9 cellular contexts compared by ENCODE assay signal in genomic region chr1:54543729-54544496, GRCh38. TPM values are rescaled to one million over a fixed set of nuclear protein-coding genes. Genes with fewer than 3 reads are reported as not detected.
DNase-seq lines count a peak whose midpoint lies in the region; ATAC-seq and TF ChIP-seq lines count a peak whose summit lies in the region.
"Had no signal": no experiment of that assay in that cellular context is flagged by ENCODE, and none has a peak within 500 bp of the region (broad histone marks: within the 10 kb centered on the region; RNA-seq: fewer than 3 reads in every experiment).

No MANE protein-coding gene starts in this region.

- H3K4me3 Mint-ChIP-seq in natural killer cell (peak overlapping the region; percentile 89), type B pancreatic cell (peak overlapping the region; percentile 86)
- H3K4me3 Mint-ChIP-seq in natural killer cell treated with Interleukin-12 subunit alpha and Interleukin-12 subunit beta and Interleukin-15 and Interleukin-18, amount 100 ng/mL, for 72 hours, result no peak overlapping the region

- H3K9me3 Mint-ChIP-seq in natural killer cell, result no peaks in the 10 kb centered on the region
- no peaks in the 10 kb centered on the region for H3K9me3 Mint-ChIP-seq in natural killer cell treated with Interleukin-12 subunit alpha and Interleukin-12 subunit beta and Interleukin-15 and Interleukin-18, amount 100 ng/mL, for 72 hours
- no peaks in the 10 kb centered on the region for H3K9me3 Mint-ChIP-seq in type B pancreatic cell

- H3K27ac Mint-ChIP-seq in natural killer cell, result peak overlapping the region; percentile 41 to 46
- H3K27ac Mint-ChIP-seq in natural killer cell treated with Interleukin-12 subunit alpha and Interleukin-12 subunit beta and Interleukin-15 and Interleukin-18, amount 100 ng/mL, for 72 hours, result no peak overlapping the region
- peak overlapping the region; percentile 57 for H3K27ac Mint-ChIP-seq in type B pancreatic cell

- H3K27me3 ChIP-seq in SJCRH30 (no peaks in the 10 kb centered on the region), body of pancreas (no peaks in the 10 kb centered on the region), lower lobe of right lung (ENCODE audit: low read depth) (no peaks in the 10 kb centered on the region)

- no peak for TF ChIP-seq POLR2A in body of pancreas (IDR thresholded peaks at IDR 0.05)

- H3K36me3 ChIP-seq in SJCRH30 (no peaks in the 10 kb centered on the region), body of pancreas (replicated peaks in 1 of 2; ENCODE audit: insufficient read depth in 1 of 2, low read depth in 2 of 2) (no peaks in the 10 kb centered on the region), lower lobe of right lung (no peaks in the 10 kb centered on the region)

- H3K4me1 ChIP-seq in SJCRH30 (peaks cover 30% of the 10 kb centered on the region), body of pancreas (peaks cover 16% of the 10 kb centered on the region), lower lobe of right lung (peaks cover 30% of the 10 kb centered on the region)

- H3K27me3 Mint-ChIP-seq in natural killer cell (ENCODE audit: low read depth in 2 of 2) (peaks cover 0 to 9% of the 10 kb centered on the region in 2 donors), type B pancreatic cell (peaks cover 13% of the 10 kb centered on the region)
- no peaks in the 10 kb centered on the region for H3K27me3 Mint-ChIP-seq in natural killer cell treated with Interleukin-12 subunit alpha and Interleukin-12 subunit beta and Interleukin-15 and Interleukin-18, amount 100 ng/mL, for 72 hours

- ATAC-seq in natural killer cell (no peak), body of pancreas (no peak), lower lobe of right lung (no peak)
- no peak for ATAC-seq in natural killer cell treated with Interleukin-12 subunit alpha and Interleukin-12 subunit beta and Interleukin-15 and Interleukin-18, amount 100 ng/mL, for 72 hours

- H3K4me3 ChIP-seq in SJCRH30 (peak overlapping the region; percentile 54), fibroblast of the aortic adventitia (ENCODE audit: low read depth, low read length) (no peak overlapping the region), body of pancreas (no peak overlapping the region), lower lobe of right lung (no peak overlapping the region)

- WGBS in body of pancreas, 2 donors, result 81 to 85% methylated on average over 13 of the region's 13 CpGs

- H3K36me3 Mint-ChIP-seq in natural killer cell, result no peaks in the 10 kb centered on the region
- H3K36me3 Mint-ChIP-seq in natural killer cell treated with Interleukin-12 subunit alpha and Interleukin-12 subunit beta and Interleukin-15 and Interleukin-18, amount 100 ng/mL, for 72 hours, result no peaks in the 10 kb centered on the region
- no peaks in the 10 kb centered on the region for H3K36me3 Mint-ChIP-seq in type B pancreatic cell

- no peaks in the 10 kb centered on the region for H3K9me3 ChIP-seq in SJCRH30 (replicated peaks)
- H3K9me3 ChIP-seq in body of pancreas, result no peaks in the 10 kb centered on the region
- no peaks in the 10 kb centered on the region for H3K9me3 ChIP-seq in lower lobe of right lung

- H3K27ac ChIP-seq in SJCRH30, result peak overlapping the region; percentile 97
- H3K27ac ChIP-seq in body of pancreas, result no peak overlapping the region
- no peak overlapping the region for H3K27ac ChIP-seq in lower lobe of right lung

- TF ChIP-seq CTCF in natural killer cell (IDR thresholded peaks at IDR 0.05), result no peak
- no peak for TF ChIP-seq CTCF in fibroblast of the aortic adventitia (IDR thresholded peaks at IDR 0.05; ENCODE audit: insufficient read depth, low read length)
- TF ChIP-seq CTCF in type B pancreatic cell (conservative IDR thresholded peaks at IDR 0.05), result no peak
- TF ChIP-seq CTCF in body of pancreas (IDR thresholded peaks at IDR 0.05), result no peak
- no peak for TF ChIP-seq CTCF in lower lobe of right lung (IDR thresholded peaks at IDR 0.05)

- peaks cover 20 to 22% of the 10 kb centered on the region in 2 donors for H3K4me1 Mint-ChIP-seq in natural killer cell
- peaks cover 6 to 23% of the 10 kb centered on the region in 2 donors for H3K4me1 Mint-ChIP-seq in natural killer cell treated with Interleukin-12 subunit alpha and Interleukin-12 subunit beta and Interleukin-15 and Interleukin-18, amount 100 ng/mL, for 72 hours (ENCODE audit: low read depth in 2 of 2)
- H3K4me1 Mint-ChIP-seq in type B pancreatic cell (ENCODE audit: unreplicated experiment), result peaks cover 24% of the 10 kb centered on the region

- intact Hi-C loops in natural killer cell (cut with micrococcal nuclease), result no loop called here
- intact Hi-C loops in body of pancreas (cut with DNase I), result no loop called here
- intact Hi-C loops in lower lobe of right lung (cut with DNase I), result no loop called here

- DNase-seq in natural killer cell (no peak), SJCRH30 (peak; percentile 95 to 99), fibroblast of the aortic adventitia (ENCODE audit: low read depth) (peak; percentile 37), type B pancreatic cell (ENCODE audit: extremely low spot score, unreplicated experiment) (peak; percentile 62), body of pancreas (no peak), lower lobe of right lung (no peak)
- DNase-seq in natural killer cell treated with Interleukin-12 subunit alpha and Interleukin-12 subunit beta and Interleukin-15 and Interleukin-18, amount 100 ng/mL, for 72 hours (ENCODE audit: low spot score), result no peak
- DNase-seq in effector CD4-positive, alpha-beta T cell, result no peak
- DNase-seq: activated T-cell treated with anti-CD3 and anti-CD28 coated beads, Interleukin-2, amount 50 U/mL, for 1 hour had no signal

RNA-seq across cellular contexts. Expression of gene ACOT11, which starts 4.1 kb away (rescaled TPM):
- total RNA-seq in natural killer cell (1 to 10 TPM in 1 of 3 donors, under 1 TPM in 2; 0.61 to 1.2 (median 0.85) TPM), fibroblast of the aortic adventitia (ENCODE audit: low replicate concordance) (1.1 and 3.9 TPM in 2 replicates), type B pancreatic cell (ENCODE audit: low replicate concordance) (5.2 and 11.6 TPM in 2 replicates), body of pancreas (1 to 10 TPM; 3.9 to 6.3 TPM), lower lobe of right lung (5.0 TPM)
- under 1 TPM; 0.33 to 0.52 TPM for total RNA-seq in natural killer cell treated with Interleukin-12 subunit alpha and Interleukin-12 subunit beta and Interleukin-15 and Interleukin-18, amount 100 ng/mL, for 72 hours
- total RNA-seq in SJCRH30 (2014; rRNA removed; shearing (Covaris generic)), result 4.3 and 4.4 TPM in 2 replicates

Comparison
In these comparisons a context has a peak if more than half of its experiments do, and no peak if none do; other contexts are left out.
1. H3K27ac Mint-ChIP-seq: peak in natural killer cell (2 of 2) and type B pancreatic cell (single experiment); none in natural killer cell treated with Interleukin-12 subunit alpha and Interleukin-12 subunit beta and Interleukin-15 and Interleukin-18, amount 100 ng/mL, for 72 hours (0 of 2).
2. DNase-seq: peak in SJCRH30 (2 of 2), fibroblast of the aortic adventitia (single experiment) and type B pancreatic cell (single experiment); none in natural killer cell (single experiment), natural killer cell treated with Interleukin-12 subunit alpha and Interleukin-12 subunit beta and Interleukin-15 and Interleukin-18, amount 100 ng/mL, for 72 hours (single experiment), effector CD4-positive, alpha-beta T cell (single experiment), body of pancreas (0 of 4) and lower lobe of right lung (single experiment).